13 cellular contexts compared by ENCODE assay signal in genomic region chr1:108591471-108591870, GRCh38. TPM values are rescaled to one million over a fixed set of nuclear protein-coding genes. Genes with fewer than 3 reads are reported as not detected.
DNase-seq lines count a peak whose midpoint lies in the region; TF ChIP-seq lines count a peak whose summit lies in the region.
"Had no signal": no experiment of that assay in that cellular context is flagged by ENCODE, and none has a peak within 500 bp of the region (broad histone marks: within the 10 kb centered on the region; RNA-seq: fewer than 3 reads in every experiment).

No MANE protein-coding gene starts in this region.

- H3K27me3 ChIP-seq in GM23248 (replicated peaks; ENCODE audit: insufficient read depth) (no peaks in the 10 kb centered on the region), spleen (replicated peaks in 1 of 7) (no peaks in the 10 kb centered on the region), WERI-Rb-1 (ENCODE audit: insufficient read depth, low read depth, severe bottlenecking) (no peaks in the 10 kb centered on the region)
- H3K27me3 ChIP-seq: ovary had no signal

- intact Hi-C loops in spleen (cut with DNase I; ENCODE audit: low total_unique reads) = no loop called here

- no peak for TF ChIP-seq POLR2A in spleen (IDR thresholded peaks at IDR 0.05)

- peak overlapping the region; percentile 80 for H3K27ac Mint-ChIP-seq in activated naive CD8-positive, alpha-beta T cell
- peak overlapping the region; percentile 78 to 96 (median 93) for H3K27ac Mint-ChIP-seq in immature natural killer cell

- peak overlapping the region; percentile 35 for H3K4me3 Mint-ChIP-seq in activated naive CD8-positive, alpha-beta T cell
- peak overlapping the region; percentile 7 to 59 (median 31) for H3K4me3 Mint-ChIP-seq in immature natural killer cell

- no peaks in the 10 kb centered on the region for H3K9me2 ChIP-seq in GM23248 (ENCODE audit: insufficient read depth)

- in situ Hi-C loops in GM23248 (cut with MboI) (no loop called here), KBM-7 (cut with MboI; ENCODE audit: low pct_unique_long_range_greater_than_20kb, low sequenced_read_pairs) (no loop called here)

- H3K9ac ChIP-seq in GM23248 = peak overlapping the region; percentile 65

- no peaks in the 10 kb centered on the region for H4K20me1 ChIP-seq in GM23248 (ENCODE audit: insufficient read depth)

- H3K4me2 ChIP-seq in GM23248 (ENCODE audit: unreplicated experiment) = peak overlapping the region; percentile 44

- peaks cover 31% of the 10 kb centered on the region for H3K79me2 ChIP-seq in GM23248 (ENCODE audit: insufficient read depth)

- H3K4me3 ChIP-seq in GM23248 (0 out of 2 replicates have a peak overlapping the region, but pooled peaks have one; percentile 4), spleen (no peak overlapping the region), WERI-Rb-1 (ENCODE audit: low read depth, low read length) (no peak overlapping the region)
- H3K4me3 ChIP-seq: HAP-1, ovary had no signal

- no peak for TF ChIP-seq CTCF in spleen (IDR thresholded peaks at IDR 0.05 in 8 of 11, conservative IDR thresholded peaks at IDR 0.05 in 3 of 11)
- no peak for TF ChIP-seq CTCF in WERI-Rb-1 (IDR thresholded peaks at IDR 0.05; ENCODE audit: low read depth, low read length)
- TF ChIP-seq CTCF in GM10266 (IDR thresholded peaks at IDR 0.05; ENCODE audit: control insufficient read depth, insufficient read depth, low read depth, missing control alignments) = no peak

- H2AFZ ChIP-seq in GM23248 = no peak overlapping the region

- H3K36me3 ChIP-seq in GM23248 (ENCODE audit: low read depth) (no peaks in the 10 kb centered on the region), spleen (no peaks in the 10 kb centered on the region), WERI-Rb-1 (no peaks in the 10 kb centered on the region)
- H3K36me3 ChIP-seq: HAP-1, ovary had no signal

- H3K9me3 ChIP-seq in GM23248 (ENCODE audit: low read depth) (no peaks in the 10 kb centered on the region), spleen (no peaks in the 10 kb centered on the region), WERI-Rb-1 (ENCODE audit: severe bottlenecking) (no peaks in the 10 kb centered on the region)
- H3K9me3 ChIP-seq: HAP-1, ovary had no signal

- no peaks in the 10 kb centered on the region for H3K27me3 Mint-ChIP-seq in activated naive CD8-positive, alpha-beta T cell
- H3K27me3 Mint-ChIP-seq in immature natural killer cell (ENCODE audit: low read depth in 3 of 3) = peaks cover 0 to 1% (median 0%) of the 10 kb centered on the region in 3 donors

- H3K27ac ChIP-seq in GM23248 (peak overlapping the region; percentile 83), spleen (peak overlapping the region in 7 of 8 donors; percentile 6 to 67 (median 42)), WERI-Rb-1 (no peak overlapping the region)
- H3K27ac ChIP-seq: ovary had no signal

- H3K9me3 Mint-ChIP-seq in activated naive CD8-positive, alpha-beta T cell (ENCODE audit: low read depth) = peaks cover 3% of the 10 kb centered on the region
- no peaks in the 10 kb centered on the region for H3K9me3 Mint-ChIP-seq in immature natural killer cell

- H3K4me1 ChIP-seq in GM23248 (ENCODE audit: insufficient read depth) (peaks cover 30% of the 10 kb centered on the region), spleen (peaks cover 23 to 74% (median 39%) of the 10 kb centered on the region in 6 donors)

- peaks cover 9% of the 10 kb centered on the region for H3K36me3 Mint-ChIP-seq in activated naive CD8-positive, alpha-beta T cell
- no peaks in the 10 kb centered on the region for H3K36me3 Mint-ChIP-seq in immature natural killer cell

- peaks cover 11% of the 10 kb centered on the region for H3F3A ChIP-seq in GM23248 (ENCODE audit: insufficient read depth)

- DNase-seq in GM23248 = no peak
- DNase-seq in immature natural killer cell = peak in 1 of 3 donors; percentile 12
- DNase-seq in spleen = no peak
- DNase-seq in KBM-7 = no peak
- no peak for DNase-seq in NCI-H2227 (lab: John Stamatoyannopoulos, UW; ENCODE audit: unreplicated experiment)
- no peak for DNase-seq in WERI-Rb-1
- no peak for DNase-seq in GM10266 (ENCODE audit: extremely low spot score)
- DNase-seq: activated CD8-positive, alpha-beta memory T cell treated with anti-CD3 and anti-CD28 coated beads for 24 hours; DMS53; ovary; RPMI8226 had no signal

- H3K4me1 Mint-ChIP-seq in activated naive CD8-positive, alpha-beta T cell (ENCODE audit: low read depth) = peaks cover 58% of the 10 kb centered on the region
- H3K4me1 Mint-ChIP-seq in immature natural killer cell = peaks cover 41 to 54% of the 10 kb centered on the region in 2 donors

- 60 to 66% methylated on average over 4 of the region's 4 CpGs for WGBS in GM23248 (ENCODE audit: low coverage in 1 of 2, low lambda C conversion rate in 2 of 2, missing lambda C conversion rate in 2 of 2), 2 experiments
- 76 to 88% (median 84%) methylated on average over 4 of the region's 4 CpGs for WGBS in spleen, 5 donors

RNA-seq across cellular contexts. Expression of gene EEIG2, which starts 31.6 kb away (rescaled TPM):
- total RNA-seq in GM23248 (2014; rRNA removed; shearing (Covaris generic)) = 5.4 and 6.4 TPM in 2 replicates
- 0.70 and 1.0 TPM in 2 replicates for polyA plus RNA-seq in GM23248 (2016; fragmentation: Nextera tagmentation; extraction: Ambion mirVana)
- 1 to 10 TPM; 1.3 to 1.6 (median 1.4) TPM for polyA plus RNA-seq in immature natural killer cell
- 10 to 100 TPM; 17.1 to 21.1 (median 17.8) TPM for total RNA-seq in spleen
- 1 to 10 TPM; 3.3 to 5.4 (median 4.5) TPM for polyA plus RNA-seq in spleen
